Comparison of ENCODE assay signal across 24 cellular contexts in the genomic region with DNA sequence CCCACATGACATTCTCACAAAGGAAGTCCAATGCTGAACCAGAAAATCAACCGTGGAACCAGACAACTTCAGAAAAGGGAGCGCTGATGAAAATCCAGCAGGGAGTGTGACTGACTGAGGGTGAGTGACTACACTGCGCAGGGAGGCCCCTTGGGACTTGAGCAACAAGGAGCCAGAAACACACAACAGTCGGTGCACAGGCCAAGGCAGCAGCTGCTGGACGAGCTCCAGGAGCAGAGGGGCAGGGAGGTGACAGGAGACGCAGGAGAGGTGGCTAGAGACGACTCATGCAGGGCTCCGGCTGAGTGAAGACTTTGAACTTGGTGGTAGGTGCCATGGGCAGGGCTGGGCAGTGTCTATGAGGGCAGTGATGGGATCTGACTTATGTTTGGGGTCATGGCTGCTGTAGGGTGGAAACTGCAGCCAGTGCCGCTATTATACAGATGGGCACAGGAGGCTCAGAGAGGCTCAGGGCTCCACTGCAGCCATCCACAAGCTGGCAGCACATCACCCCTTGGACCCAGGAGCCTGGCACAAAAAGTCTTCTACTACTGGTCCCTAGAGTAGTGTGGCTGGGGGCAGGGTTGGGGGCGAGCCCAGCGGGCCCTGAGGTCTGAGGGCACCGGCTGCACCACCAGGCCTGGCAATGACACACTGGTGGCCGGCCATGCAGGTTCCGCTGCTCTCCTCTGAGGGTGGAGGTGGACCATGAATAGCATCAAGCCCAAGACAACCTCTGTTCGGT. TPM values are rescaled to one million over a fixed set of nuclear protein-coding genes. Genes with fewer than 3 reads are reported as not detected.
A peak's percentile ranks its signal among the peaks of the same experiment; 100 is the strongest.
DNase-seq lines count a peak whose midpoint lies in the region; TF ChIP-seq lines count a peak whose summit lies in the region.
"Had no signal": no experiment of that assay in that cellular context is flagged by ENCODE, and none has a peak within 500 bp of the region (broad histone marks: within the 10 kb centered on the region; RNA-seq: fewer than 3 reads in every experiment).

No MANE protein-coding gene starts in this region.

- DNase-seq in BE2C (peak; percentile 90), NCI-H2171 treated with DMSO at 0.1 percent for 48 hours (lab: John Stamatoyannopoulos, UW) (peak; percentile 82), mucosa of gallbladder (ENCODE audit: low spot score) (peak; percentile 66), ACHN (no peak), cortex of kidney (lab: John Stamatoyannopoulos, UW) (no peak)
- DNase-seq in stimulated activated naive CD4-positive, alpha-beta T cell (lab: John Stamatoyannopoulos, UW) = no peak
- DNase-seq: activated CD4-positive, alpha-beta memory T cell treated with anti-CD3 and anti-CD28 coated beads, Interleukin-2, amount 10 ng/mL, durations not matched to agents 7 days and 5 days; activated CD4-positive, alpha-beta T cell treated with anti-CD3 and anti-CD28 coated beads for 1 hour; activated CD8-positive, alpha-beta memory T cell treated with anti-CD3 and anti-CD28 coated beads, Interleukin-2, amount 50 U/mL, for 4 hours; activated naive CD4-positive, alpha-beta T cell; CD4-positive, alpha-beta T cell; effector memory CD4-positive, alpha-beta T cell; GM23248; mucosa of descending colon; NCI-H1092; NCI-H187; NCI-H226; NCI-H748 treated with DMSO at 0.1 percent for 48 hours; ovary; stimulated activated naive B cell treated with anti-CD40 and anti-IgM and Interleukin-4, amounts not matched to agents 10 μg/mL and 1 μg/mL and 100 μg/mL, for 72 hours; upper lobe of right lung had no signal

- H4K20me1 ChIP-seq in BLaER1 = no peaks in the 10 kb centered on the region

- no peaks in the 10 kb centered on the region for H3K27me3 ChIP-seq in BE2C
- no peaks in the 10 kb centered on the region for H3K27me3 ChIP-seq in BLaER1
- H3K27me3 ChIP-seq: ovary, upper lobe of right lung had no signal

- in situ Hi-C loops in ACHN (cut with HindIII; ENCODE audit: low pct_ligation_motif_present, low pct_unique_long_range_greater_than_20kb, low sequenced_read_pairs) = no loop called here

- H3K36me3 ChIP-seq in BE2C = no peaks in the 10 kb centered on the region
- no peaks in the 10 kb centered on the region for H3K36me3 ChIP-seq in BLaER1
- H3K36me3 ChIP-seq: ovary, upper lobe of right lung had no signal

- H3K27ac ChIP-seq in BLaER1 = no peak overlapping the region
- H3K27ac ChIP-seq: GM23248, ovary, skin epidermis, upper lobe of right lung had no signal

- H3K4me1 ChIP-seq in BE2C (no peaks in the 10 kb centered on the region; the same call in 1 of the 2 replicates), BLaER1 (peaks cover 21% of the 10 kb centered on the region)
- H3K4me1 ChIP-seq: upper lobe of right lung had no signal

- H3K4me3 ChIP-seq in BE2C (ENCODE audit: low read depth, low read length) (no peak overlapping the region), BLaER1 (no peak overlapping the region)
- H3K4me3 ChIP-seq: GM23248, lung, mucosa of descending colon, ovary, skin epidermis, upper lobe of right lung had no signal

- peak overlapping the region; percentile 45 for H3K4me2 ChIP-seq in BLaER1

- no peak for TF ChIP-seq CTCF in BE2C (IDR thresholded peaks at IDR 0.05; ENCODE audit: low read depth, low read length)

- no peak overlapping the region for H3K9ac ChIP-seq in BLaER1
- H3K9ac ChIP-seq: GM23248 had no signal

- H3K9me3 ChIP-seq in BE2C (no peaks in the 10 kb centered on the region), BLaER1 (no peaks in the 10 kb centered on the region)
- H3K9me3 ChIP-seq: mucosa of descending colon, ovary, upper lobe of right lung had no signal

RNA-seq across cellular contexts. Expression of gene FADD, which starts 10.3 kb away (rescaled TPM):
- polyA plus RNA-seq in BE2C (2012; ENCODE audit: insufficient read depth, insufficient read length, low read depth) = 48.0 TPM
- total RNA-seq in mucosa of gallbladder = 32.7 TPM

Comparison
In these comparisons a context has a peak if more than half of its experiments do, and no peak if none do; other contexts are left out.
1. DNase-seq: peak in BE2C (single experiment), NCI-H2171 treated with DMSO at 0.1 percent for 48 hours (single experiment) and mucosa of gallbladder (single experiment); none in ACHN (single experiment), stimulated activated naive CD4-positive, alpha-beta T cell (0 of 6) and cortex of kidney (single experiment).